Comparison of ENCODE assay signal across 7 cellular contexts in genomic region chr2:122209377-122209776, GRCh38.
"Had no signal": no experiment of that assay in that cellular context is flagged by ENCODE, and none has a peak within 500 bp of the region (broad histone marks: within the 10 kb centered on the region; RNA-seq: fewer than 3 reads in every experiment).

No MANE protein-coding gene starts in this region.

- ATAC-seq: K562 had no signal

- H3K4me3 Mint-ChIP-seq: IgD-negative memory B cell had no signal

- H3K36me3 Mint-ChIP-seq: IgD-negative memory B cell had no signal

- H3K4me1 Mint-ChIP-seq: IgD-negative memory B cell had no signal

- FAIRE-seq: HTR-8/SVneo, K562 had no signal

- DNase-seq: IMR-90, KBM-7, KG1 had no signal

- H3K27me3 Mint-ChIP-seq: IgD-negative memory B cell had no signal

- H3K9me3 Mint-ChIP-seq: IgD-negative memory B cell had no signal

- H3K27ac ChIP-seq: HL-60 had no signal

- H3K4me3 ChIP-seq: K562 had no signal

- H3K27ac Mint-ChIP-seq: IgD-negative memory B cell had no signal
